8 cellular contexts compared by ENCODE assay signal in genomic region chr17:27323538-27324212, GRCh38. TPM values are rescaled to one million over a fixed set of nuclear protein-coding genes. Genes with fewer than 3 reads are reported as not detected.
DNase-seq lines count a peak whose midpoint lies in the region; ATAC-seq and TF ChIP-seq lines count a peak whose summit lies in the region.
"Had no signal": no experiment of that assay in that cellular context is flagged by ENCODE, and none has a peak within 500 bp of the region (broad histone marks: within the 10 kb centered on the region; RNA-seq: fewer than 3 reads in every experiment).

No MANE protein-coding gene starts in this region.

- H3K4me1 Mint-ChIP-seq in CD8-positive, alpha-beta memory T cell = no peaks in the 10 kb centered on the region

- ATAC-seq in HG02870 (IDR thresholded peaks at IDR 0.05; ENCODE audit: unreplicated experiment) = no peak

- no peak for TF ChIP-seq CTCF in adrenal gland (IDR thresholded peaks at IDR 0.05)
- TF ChIP-seq CTCF in right atrium auricular region (IDR thresholded peaks at IDR 0.05) = no peak

- H3K27ac Mint-ChIP-seq in CD8-positive, alpha-beta memory T cell = no peak overlapping the region

- H3K27me3 ChIP-seq in adrenal gland (no peaks in the 10 kb centered on the region), right atrium auricular region (no peaks in the 10 kb centered on the region), subcutaneous abdominal adipose tissue (ENCODE audit: control insufficient read depth in 5 of 5, insufficient read depth in 4 of 5, low read length in 5 of 5) (no peaks in the 10 kb centered on the region)
- H3K27me3 ChIP-seq in CD8-positive, alpha-beta memory T cell (ENCODE audit: insufficient read depth, low read length, poor library complexity, severe bottlenecking) = no peaks in the 10 kb centered on the region
- H3K27me3 ChIP-seq: cardiac muscle cell had no signal

- H3K36me3 ChIP-seq in adrenal gland (replicated peaks in 1 of 2) = peaks cover 0 to 5% of the 10 kb centered on the region in 2 donors
- H3K36me3 ChIP-seq in right atrium auricular region = no peaks in the 10 kb centered on the region
- H3K36me3 ChIP-seq in subcutaneous abdominal adipose tissue (ENCODE audit: control insufficient read depth in 5 of 5, insufficient read depth in 5 of 5, low read length in 5 of 5) = peaks cover under 1 to 7% (median 3%) of the 10 kb centered on the region in 5 donors
- peaks cover 3% of the 10 kb centered on the region for H3K36me3 ChIP-seq in CD8-positive, alpha-beta memory T cell (ENCODE audit: insufficient read depth, low read length)

- intact Hi-C loops in adrenal gland (cut with DNase I) = no loop called here

- DNase-seq in HT-29 (ENCODE audit: low spot score) (peak; percentile 73), adrenal gland (peak; percentile 31 to 74 (median 60)), right atrium auricular region (ENCODE audit: low spot score) (peak; percentile 87)
- DNase-seq in CD8-positive, alpha-beta memory T cell = no peak
- no peak for DNase-seq in stimulated activated CD8-positive, alpha-beta memory T cell treated with anti-CD3 and anti-CD28 coated beads, Interleukin-4, amount 100 ng/mL, for 48 hours

- H3K9ac ChIP-seq in subcutaneous abdominal adipose tissue (ENCODE audit: low read length in 5 of 5) = no peak overlapping the region

- POLR2A ChIA-PET in CD8-positive, alpha-beta memory T cell (lab: Charles Lee) = interaction anchor here (0.6 kb wide), 1 partner anchor 26 kb away, joined by 4 read pairs; no protein-coding TSS in a partner anchor

- no peaks in the 10 kb centered on the region for H3K27me3 Mint-ChIP-seq in CD8-positive, alpha-beta memory T cell

- CTCF ChIA-PET in CD8-positive, alpha-beta memory T cell (lab: Charles Lee) = interaction anchor here (1.0 kb wide), 1 partner anchor 87 kb away, joined by 3 read pairs; no protein-coding TSS in a partner anchor

- no peaks in the 10 kb centered on the region for H3K9me3 ChIP-seq in adrenal gland (replicated peaks in 1 of 3)
- H3K9me3 ChIP-seq in right atrium auricular region = no peaks in the 10 kb centered on the region
- H3K9me3 ChIP-seq in subcutaneous abdominal adipose tissue (ENCODE audit: control insufficient read depth in 5 of 5, low read length in 5 of 5) = no peaks in the 10 kb centered on the region
- no peaks in the 10 kb centered on the region for H3K9me3 ChIP-seq in CD8-positive, alpha-beta memory T cell (ENCODE audit: low read length)

- H3K4me3 ChIP-seq in adrenal gland (no peak overlapping the region), right atrium auricular region (no peak overlapping the region), subcutaneous abdominal adipose tissue (ENCODE audit: low read depth in 1 of 5, low read length in 5 of 5) (peak overlapping the region in 2 of 5 donors; percentile 23 to 32)
- H3K4me3 ChIP-seq in CD8-positive, alpha-beta memory T cell (ENCODE audit: low read length) = no peak overlapping the region
- H3K4me3 ChIP-seq: cardiac muscle cell had no signal

- WGBS in adrenal gland, 4 donors = 48 to 59% (median 54%) methylated on average over 5 to 7 of the region's 7 CpGs

- H3K27ac ChIP-seq in adrenal gland (peak overlapping the region in 2 of 5 donors; percentile 38 to 45), right atrium auricular region (peak overlapping the region; percentile 28 to 49), subcutaneous abdominal adipose tissue (ENCODE audit: low read depth, low read length) (peak overlapping the region; percentile 41)
- H3K27ac ChIP-seq in CD8-positive, alpha-beta memory T cell (ENCODE audit: low read depth, low read length) = no peak overlapping the region
- H3K27ac ChIP-seq: cardiac muscle cell had no signal

- H3K4me1 ChIP-seq in adrenal gland (replicated peaks in 1 of 2) (peaks cover 7 to 23% of the 10 kb centered on the region in 2 donors), right atrium auricular region (peaks cover 0 to 44% of the 10 kb centered on the region in 2 donors), subcutaneous abdominal adipose tissue (ENCODE audit: control insufficient read depth in 5 of 5, insufficient read depth in 5 of 5, low read length in 5 of 5) (peaks cover 8 to 50% (median 42%) of the 10 kb centered on the region in 5 donors)
- no peaks in the 10 kb centered on the region for H3K4me1 ChIP-seq in CD8-positive, alpha-beta memory T cell (ENCODE audit: insufficient read depth, low read length)

- H3K36me3 Mint-ChIP-seq in CD8-positive, alpha-beta memory T cell = peaks cover 0 to 8% (median 2%) of the 10 kb centered on the region in 3 donors

- H3K4me3 Mint-ChIP-seq in CD8-positive, alpha-beta memory T cell = no peak overlapping the region

- TF ChIP-seq POLR2A in adrenal gland (IDR thresholded peaks at IDR 0.05) = no peak

- H3K9me3 Mint-ChIP-seq in CD8-positive, alpha-beta memory T cell = no peaks in the 10 kb centered on the region

RNA-seq across cellular contexts. Expression of gene WSB1, which starts 29.8 kb away (rescaled TPM):
- 32.0 and 53.2 TPM in 2 replicates for total RNA-seq in HT-29 (2014; rRNA removed; shearing (Covaris generic))
- total RNA-seq in adrenal gland = 100 to 1,000 TPM in 4 of 8 donors, 10 to 100 TPM in 4; 27.5 to 147 (median 100) TPM
- 10 to 100 TPM; 51.0 to 77.5 (median 76.7) TPM for polyA plus RNA-seq in adrenal gland
- 10 to 100 TPM; 38.0 to 44.7 TPM for total RNA-seq in right atrium auricular region
- total RNA-seq in CD8-positive, alpha-beta memory T cell = 10 to 100 TPM; 71.0 to 72.5 TPM
- polyA plus RNA-seq in CD8-positive, alpha-beta memory T cell = 187 TPM

Comparison
In these comparisons a context has a peak if more than half of its experiments do, and no peak if none do; other contexts are left out.
1. DNase-seq: peak in HT-29 (single experiment), adrenal gland (7 of 7) and right atrium auricular region (single experiment); none in CD8-positive, alpha-beta memory T cell (0 of 5) and stimulated activated CD8-positive, alpha-beta memory T cell treated with anti-CD3 and anti-CD28 coated beads, Interleukin-4, amount 100 ng/mL, for 48 hours (single experiment).